Comparison of ENCODE assay signal across 20 cellular contexts in the genomic region with DNA sequence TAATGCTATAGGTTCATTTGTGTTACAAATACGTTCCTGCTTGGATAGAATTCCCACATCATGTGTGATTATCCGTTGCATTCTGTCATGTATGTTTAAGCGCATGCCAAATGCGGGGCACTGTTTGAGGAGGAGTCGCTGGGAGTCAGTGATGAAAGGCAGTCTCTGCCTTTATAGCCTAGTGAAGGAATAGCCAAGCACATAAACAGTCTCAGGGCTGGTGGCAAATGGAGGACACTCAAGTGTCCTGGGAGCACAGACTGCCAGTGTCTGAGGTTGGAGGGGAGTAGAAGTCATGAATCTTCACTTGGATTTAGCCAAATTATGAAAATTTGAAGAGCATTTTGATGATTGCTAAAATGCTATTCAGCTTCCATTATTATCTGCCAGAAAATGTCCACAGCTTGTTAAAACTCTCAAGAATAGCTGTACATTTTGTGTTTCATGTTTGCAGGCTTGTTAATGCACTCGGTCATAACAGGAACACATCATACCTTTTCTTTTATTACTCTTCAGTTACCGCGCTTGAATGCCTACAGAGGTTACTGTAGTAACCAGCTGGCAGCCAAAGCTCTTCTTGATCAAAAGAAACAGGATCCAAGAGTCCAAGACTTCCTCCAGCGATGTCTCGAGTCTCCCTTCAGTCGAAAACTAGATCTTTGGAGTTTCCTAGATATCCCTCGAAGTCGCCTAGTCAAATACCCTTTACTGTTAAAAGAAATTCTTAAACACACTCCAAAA. TPM values are rescaled to one million over a fixed set of nuclear protein-coding genes. Genes with fewer than 3 reads are reported as not detected.
A peak's percentile ranks its signal among the peaks of the same experiment; 100 is the strongest.
DNase-seq lines count a peak whose midpoint lies in the region; ATAC-seq and TF ChIP-seq lines count a peak whose summit lies in the region.
"Had no signal": no experiment of that assay in that cellular context is flagged by ENCODE, and none has a peak within 500 bp of the region (broad histone marks: within the 10 kb centered on the region; RNA-seq: fewer than 3 reads in every experiment).

No MANE protein-coding gene starts in this region.

- peak; percentile 23 for ATAC-seq in mucosa of descending colon
- no peak for ATAC-seq in HG02840 (IDR thresholded peaks at IDR 0.05; ENCODE audit: low FRiP score, unreplicated experiment)
- ATAC-seq: A549 had no signal

- no peak overlapping the region for H2AFZ ChIP-seq in Karpas-422 (ENCODE audit: low read length)

- H3K9me2 ChIP-seq in Karpas-422 (replicated peaks; ENCODE audit: insufficient read depth, low read length), result no peaks in the 10 kb centered on the region

- H3K9me3 Mint-ChIP-seq in activated CD4-positive, alpha-beta T cell treated with anti-CD3 and anti-CD28 coated beads, Interleukin-2, amount 10 ng/mL, durations not matched to agents 7 days and 5 days, result peaks cover 2% of the 10 kb centered on the region

- H3K27ac ChIP-seq in ascending aorta, result peak overlapping the region; percentile 9 to 17
- H3K27ac ChIP-seq in subcutaneous abdominal adipose tissue (ENCODE audit: low read depth, low read length), result peak overlapping the region; percentile 6
- no peak overlapping the region for H3K27ac ChIP-seq in Karpas-422 (ENCODE audit: low read length)
- H3K27ac ChIP-seq: A549, C4-2B, RWPE1, SJCRH30 had no signal

- peak overlapping the region; percentile 5 for H3K27ac Mint-ChIP-seq in activated CD4-positive, alpha-beta T cell treated with anti-CD3 and anti-CD28 coated beads, Interleukin-2, amount 10 ng/mL, durations not matched to agents 7 days and 5 days

- no peak overlapping the region for H3K4me3 Mint-ChIP-seq in activated CD4-positive, alpha-beta T cell treated with anti-CD3 and anti-CD28 coated beads, Interleukin-2, amount 10 ng/mL, durations not matched to agents 7 days and 5 days

- H3K9ac ChIP-seq in subcutaneous abdominal adipose tissue (ENCODE audit: low read length in 5 of 5) (no peak overlapping the region), Karpas-422 (ENCODE audit: low read length) (no peak overlapping the region)

- no peaks in the 10 kb centered on the region for H3K27me3 Mint-ChIP-seq in activated CD4-positive, alpha-beta T cell treated with anti-CD3 and anti-CD28 coated beads, Interleukin-2, amount 10 ng/mL, durations not matched to agents 7 days and 5 days

- intact Hi-C loops in ascending aorta (cut with DNase I) (no loop called here), mucosa of descending colon (cut with DNase I, micrococcal nuclease) (loop anchor here in 1 of 2 donors (10.0 kb wide), 1 partner anchor 101 kb away; no protein-coding TSS in a partner anchor)

- DNase-seq in activated CD4-positive, alpha-beta T cell treated with anti-CD3 and anti-CD28 coated beads, Interleukin-2, amount 10 ng/mL, durations not matched to agents 7 days and 5 days, result no peak
- no peak for DNase-seq in activated CD4-positive, alpha-beta T cell treated with anti-CD3 and anti-CD28 coated beads for 4 hours
- DNase-seq in ascending aorta (ENCODE audit: low spot score in 2 of 2) (no peak), mucosa of descending colon (no peak), NCI-H524 (lab: John Stamatoyannopoulos, UW) (no peak), Karpas-422 (no peak)
- DNase-seq: DMS153, Kasumi-1, NCI-H2029 treated with DMSO at 0.1 percent for 48 hours, NCI-H226, NCI-H526 treated with DMSO at 0.1 percent for 48 hours, SJCRH30 had no signal

- H3K79me2 ChIP-seq in Karpas-422 (ENCODE audit: low read length), result peaks cover 29% of the 10 kb centered on the region

- CTCF ChIA-PET in activated CD4-positive, alpha-beta T cell treated with anti-CD3 and anti-CD28 coated beads, Interleukin-2, amount 10 ng/mL, durations not matched to agents 7 days and 5 days (lab: Charles Lee), result interaction anchor here (0.9 to 1.7 kb wide), 4 partner anchors 8 to 176 kb away, joined by 3 read pairs; no protein-coding TSS in a partner anchor

- no peaks in the 10 kb centered on the region for H4K20me1 ChIP-seq in Karpas-422 (ENCODE audit: insufficient read depth, low read depth, low read length)

- peaks cover 69% of the 10 kb centered on the region for H3K36me3 Mint-ChIP-seq in activated CD4-positive, alpha-beta T cell treated with anti-CD3 and anti-CD28 coated beads, Interleukin-2, amount 10 ng/mL, durations not matched to agents 7 days and 5 days (ENCODE audit: low read depth)

- H3K36me3 ChIP-seq in ascending aorta (peaks cover 55 to 70% of the 10 kb centered on the region in 2 donors), mucosa of descending colon (ENCODE audit: low read depth) (peaks cover 17% of the 10 kb centered on the region), subcutaneous abdominal adipose tissue (ENCODE audit: control insufficient read depth in 5 of 5, insufficient read depth in 5 of 5, low read length in 5 of 5) (peaks cover 40 to 62% (median 53%) of the 10 kb centered on the region in 5 donors), Karpas-422 (ENCODE audit: insufficient read depth, low read length) (peaks cover 62% of the 10 kb centered on the region; the same call in 1 of the 2 replicates)

- H3K4me3 ChIP-seq in ascending aorta (no peak overlapping the region), mucosa of descending colon (no peak overlapping the region), subcutaneous abdominal adipose tissue (ENCODE audit: low read depth in 1 of 5, low read length in 5 of 5) (no peak overlapping the region), Karpas-422 (ENCODE audit: low read length) (no peak overlapping the region)
- H3K4me3 ChIP-seq: A549, SJCRH30 had no signal

- TF ChIP-seq CTCF in ascending aorta (IDR thresholded peaks at IDR 0.05) (no peak), mucosa of descending colon (IDR thresholded peaks at IDR 0.05) (no peak)

- H3K9me3 ChIP-seq in ascending aorta (no peaks in the 10 kb centered on the region), mucosa of descending colon (no peaks in the 10 kb centered on the region), subcutaneous abdominal adipose tissue (ENCODE audit: control insufficient read depth in 5 of 5, low read length in 5 of 5) (no peaks in the 10 kb centered on the region), Karpas-422 (ENCODE audit: low read length) (no peaks in the 10 kb centered on the region)
- H3K9me3 ChIP-seq: A549, SJCRH30 had no signal

- H3K27me3 ChIP-seq in ascending aorta (no peaks in the 10 kb centered on the region), subcutaneous abdominal adipose tissue (ENCODE audit: control insufficient read depth in 5 of 5, insufficient read depth in 4 of 5, low read length in 5 of 5) (no peaks in the 10 kb centered on the region), Karpas-422 (ENCODE audit: low read length) (no peaks in the 10 kb centered on the region)
- H3K27me3 ChIP-seq: SJCRH30 had no signal

- H3K4me1 Mint-ChIP-seq in activated CD4-positive, alpha-beta T cell treated with anti-CD3 and anti-CD28 coated beads, Interleukin-2, amount 10 ng/mL, durations not matched to agents 7 days and 5 days, result peaks cover 27% of the 10 kb centered on the region

- POLR2A ChIA-PET in activated CD4-positive, alpha-beta T cell treated with anti-CD3 and anti-CD28 coated beads, Interleukin-2, amount 10 ng/mL, durations not matched to agents 7 days and 5 days (lab: Charles Lee), result interaction anchor here (0.6 to 0.7 kb wide), 2 partner anchors 14 to 219 kb away, joined by 3 read pairs; no protein-coding TSS in a partner anchor

- no peak overlapping the region for H3K4me2 ChIP-seq in Karpas-422 (ENCODE audit: low read depth, low read length, poor library complexity, severe bottlenecking)
- H3K4me2 ChIP-seq: A549 had no signal

- peaks cover 0 to 20% of the 10 kb centered on the region in 2 donors for H3K4me1 ChIP-seq in ascending aorta
- H3K4me1 ChIP-seq in mucosa of descending colon (ENCODE audit: low read depth), result peaks cover 9% of the 10 kb centered on the region
- peaks cover 0 to 22% (median 10%) of the 10 kb centered on the region in 5 donors for H3K4me1 ChIP-seq in subcutaneous abdominal adipose tissue (ENCODE audit: control insufficient read depth in 5 of 5, insufficient read depth in 5 of 5, low read length in 5 of 5)
- peaks cover under 1% of the 10 kb centered on the region; the same call in 1 of the 2 replicates for H3K4me1 ChIP-seq in Karpas-422 (ENCODE audit: low read length)

RNA-seq across cellular contexts. Expression of a gene that starts 41.6 kb away (rescaled TPM):
- total RNA-seq in activated CD4-positive, alpha-beta T cell treated with anti-CD3 and anti-CD28 coated beads, Interleukin-2, amount 10 ng/mL, durations not matched to agents 7 days and 5 days, result 10 to 100 TPM; 39.1 to 47.7 TPM
- 95.9 TPM for total RNA-seq in ascending aorta
- 100 to 1,000 TPM; 213 to 399 (median 359) TPM for total RNA-seq in mucosa of descending colon
- total RNA-seq in Karpas-422 (2014; rRNA removed; shearing (Covaris generic); ENCODE audit: low replicate concordance), result 37.2 and 39.1 TPM in 2 replicates

RNA-seq across cellular contexts. Expression of a gene that starts 45.5 kb away (rescaled TPM):
- total RNA-seq in activated CD4-positive, alpha-beta T cell treated with anti-CD3 and anti-CD28 coated beads, Interleukin-2, amount 10 ng/mL, durations not matched to agents 7 days and 5 days, result not detected
- not detected for total RNA-seq in ascending aorta
- total RNA-seq in mucosa of descending colon, result not detected
- not detected in 2 replicates for total RNA-seq in Karpas-422 (2014; rRNA removed; shearing (Covaris generic); ENCODE audit: low replicate concordance)
- total RNA-seq: G401, H1, OCI-LY7, SJCRH30 had no signal

RNA-seq across cellular contexts. Expression of a gene that starts 49.3 kb away (rescaled TPM):
- total RNA-seq in activated CD4-positive, alpha-beta T cell treated with anti-CD3 and anti-CD28 coated beads, Interleukin-2, amount 10 ng/mL, durations not matched to agents 7 days and 5 days, result not detected
- total RNA-seq in ascending aorta (not detected), mucosa of descending colon (10 to 100 TPM; 20.9 to 64.0 (median 38.7) TPM)
- 0.11 TPM in 1 of 2 replicates, not detected in the other for total RNA-seq in Karpas-422 (2014; rRNA removed; shearing (Covaris generic); ENCODE audit: low replicate concordance)
- total RNA-seq: G401, H1, OCI-LY7, SJCRH30 had no signal

Comparison
In these comparisons a context has a peak if more than half of its experiments do, and no peak if none do; other contexts are left out.
1. RNA of a gene that starts 49.3 kb away (total RNA-seq): 20.9 to 64.0 TPM in mucosa of descending colon; not detected in activated CD4-positive, alpha-beta T cell treated with anti-CD3 and anti-CD28 coated beads, Interleukin-2, amount 10 ng/mL, durations not matched to agents 7 days and 5 days, not detected in ascending aorta (single experiment) and 0.11 TPM in Karpas-422; every median in the first group is over 10 times any median in the second.